In genomic region chr5:159773062-159773924, GRCh38 we compare ENCODE assay signal across 8 cellular contexts.
DNase-seq lines count a peak whose midpoint lies in the region; ATAC-seq and TF ChIP-seq lines count a peak whose summit lies in the region.

No MANE protein-coding gene starts in this region.

- H3K27me3 Mint-ChIP-seq in endothelial cell (ENCODE audit: unreplicated experiment) = peaks cover 2% of the 10 kb centered on the region

- H3K4me1 Mint-ChIP-seq in endothelial cell (ENCODE audit: unreplicated experiment) = peaks cover 5% of the 10 kb centered on the region

- no peaks in the 10 kb centered on the region for H3K9me3 Mint-ChIP-seq in endothelial cell (ENCODE audit: unreplicated experiment)

- ATAC-seq in GM18502 (IDR thresholded peaks at IDR 0.05; ENCODE audit: poor library complexity, unreplicated experiment) (peak; percentile 90), HG02943 (IDR thresholded peaks at IDR 0.05; ENCODE audit: low read depth, unreplicated experiment) (peak; percentile 70)

- H3K4me3 Mint-ChIP-seq in endothelial cell (ENCODE audit: unreplicated experiment) = peak overlapping the region; percentile 32

- no peak overlapping the region for H3K27ac Mint-ChIP-seq in endothelial cell (ENCODE audit: unreplicated experiment)

- DNase-seq in A172 (ENCODE audit: low spot score) (peak; percentile 57), NCI-H524 (lab: John Stamatoyannopoulos, UW) (peak; percentile 14 to 70), endothelial cell (ENCODE audit: low spot score) (peak; percentile 34), midbrain (lab: John Stamatoyannopoulos, UW) (peak; percentile 22)
- peak; percentile 89 for DNase-seq in activated CD8-positive, alpha-beta memory T cell treated with anti-CD3 and anti-CD28 coated beads, Interleukin-2, amount 50 U/mL, for 48 hours
- peak; percentile 63 to 74 for DNase-seq in stimulated activated CD8-positive, alpha-beta memory T cell treated with anti-CD3 and anti-CD28 coated beads, Interleukin-15, amount 100 ng/mL, for 4 hours (ENCODE audit: low read depth in 2 of 2)

- no peaks in the 10 kb centered on the region for H3K36me3 Mint-ChIP-seq in endothelial cell (ENCODE audit: low read depth, unreplicated experiment)

- TF ChIP-seq CTCF in endothelial cell (IDR thresholded peaks at IDR 0.05; ENCODE audit: unreplicated experiment) = no peak

Comparison
In these comparisons a context has a peak if more than half of its experiments do, and no peak if none do; other contexts are left out.
1. Peak in every context shown above with its lines: DNase-seq and ATAC-seq.
2. DNase-seq: peak in every context shown above with its lines; median percentile 89 in activated CD8-positive, alpha-beta memory T cell treated with anti-CD3 and anti-CD28 coated beads, Interleukin-2, amount 50 U/mL, for 48 hours; 68 in stimulated activated CD8-positive, alpha-beta memory T cell treated with anti-CD3 and anti-CD28 coated beads, Interleukin-15, amount 100 ng/mL, for 4 hours; 57 in A172; 42 in NCI-H524; 34 in endothelial cell; 22 in midbrain.